In the genomic region with DNA sequence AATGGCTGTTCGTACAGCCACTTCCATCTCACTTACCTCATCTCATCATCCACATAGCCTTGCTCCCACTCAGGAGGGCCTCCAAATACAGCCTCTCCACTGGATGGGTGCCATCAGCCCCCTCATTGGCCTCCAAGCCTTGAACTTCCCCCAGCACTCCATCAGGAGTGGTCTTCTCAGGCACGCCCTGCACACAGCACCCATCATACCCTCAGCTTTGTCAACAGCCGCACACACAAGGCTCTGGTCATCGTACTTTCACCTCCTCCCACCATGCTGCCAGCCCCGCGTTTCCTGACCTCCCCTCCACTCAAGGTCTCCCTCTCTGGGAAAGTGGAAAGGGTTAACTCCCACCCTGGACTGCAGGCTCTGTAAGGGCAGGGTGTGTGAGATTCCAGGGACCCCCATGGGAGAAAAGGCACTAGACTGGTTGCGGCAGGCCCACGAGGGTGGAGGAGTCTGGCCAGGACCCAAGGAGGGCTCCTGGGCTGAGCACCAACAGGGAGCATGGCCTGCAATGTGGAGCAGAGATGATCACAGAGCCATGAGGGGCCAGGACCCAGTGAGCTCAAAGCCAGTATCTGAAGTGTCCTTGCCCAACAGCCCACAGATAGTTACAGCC, we compare ENCODE assay signal across 21 cellular contexts.
"Had no signal": no experiment of that assay in that cellular context is flagged by ENCODE, and none has a peak within 500 bp of the region (broad histone marks: within the 10 kb centered on the region; RNA-seq: fewer than 3 reads in every experiment).

No MANE protein-coding gene starts in this region.

- DNase-seq: activated CD4-positive, alpha-beta memory T cell treated with anti-CD3 and anti-CD28 coated beads, Interleukin-2, amount 10 ng/mL, durations not matched to agents 7 days and 5 days; activated CD4-positive, alpha-beta T cell treated with anti-CD3 and anti-CD28 coated beads, Interleukin-2, amount 10 ng/mL, durations not matched to agents 24 days and 14 days; activated gamma-delta T cell; activated T-cell treated with anti-CD3 and anti-CD28 coated beads for 4 hours; cerebellar nuclear complex; cortex of kidney; head of caudate nucleus; hypothalamus; left ventricle myocardium superior; stimulated activated CD4-positive, alpha-beta T cell treated with anti-CD3 and anti-CD28 coated beads, Interleukin-2, amount 100 ng/mL, for 24 hours; transverse colon had no signal

- H3K36me3 Mint-ChIP-seq: natural killer cell treated with Interleukin-12 subunit alpha and Interleukin-12 subunit beta and Interleukin-15 and Interleukin-18, amount 100 ng/mL, for 72 hours had no signal

- H3K36me3 ChIP-seq: breast epithelium, prostate gland had no signal

- H3K27me3 ChIP-seq: breast epithelium, gastroesophageal sphincter, SJSA1, transverse colon had no signal

- H3K4me3 ChIP-seq: breast epithelium, gastroesophageal sphincter, prostate gland, SJSA1, transverse colon had no signal

- H3K27ac Mint-ChIP-seq: activated CD4-positive, alpha-beta T cell treated with anti-CD3 and anti-CD28 coated beads, Interleukin-2, amount 10 ng/mL, durations not matched to agents 24 days and 14 days; activated T-helper 1 cell treated with anti-CD3 and anti-CD28 coated beads, Interleukin-12 subunit alpha, Interleukin-12 subunit beta, Interleukin-2, Interleukin-4 antibody, amounts not matched to agents 30 ng/mL and 10 ng/mL and 1 ng/mL, durations not matched to agents 14 hours and 24 hours and 36 hours; natural killer cell treated with Interleukin-12 subunit alpha and Interleukin-12 subunit beta and Interleukin-15 and Interleukin-18, amount 100 ng/mL, for 72 hours had no signal

- H3K4me1 ChIP-seq: breast epithelium, prostate gland had no signal

- ATAC-seq: activated CD4-positive, CD25-positive, alpha-beta regulatory T cell treated with anti-CD3 and anti-CD28 coated beads, Interleukin-2, amount 50 U/mL, for 24 hours; activated naive CD4-positive, alpha-beta T cell treated with anti-CD3 and anti-CD28 coated beads, Interleukin-2, amount 50 U/mL, for 72 hours; gastroesophageal sphincter; left ventricle myocardium superior; natural killer cell treated with Interleukin-12 subunit alpha and Interleukin-12 subunit beta and Interleukin-15 and Interleukin-18, amount 100 ng/mL, for 72 hours; stimulated activated effector memory CD8-positive, alpha-beta T cell treated with anti-CD3 and anti-CD28 coated beads, Interleukin-12 subunit alpha, Interleukin-12 subunit beta, amount 100 ng/mL, for 72 hours had no signal

- H3K9me3 Mint-ChIP-seq: activated CD4-positive, alpha-beta memory T cell treated with anti-CD3 and anti-CD28 coated beads, Interleukin-2, amount 10 ng/mL, durations not matched to agents 7 days and 5 days; activated CD4-positive, alpha-beta T cell treated with anti-CD3 and anti-CD28 coated beads, Interleukin-2, amount 10 ng/mL, durations not matched to agents 24 days and 14 days; activated naive CD4-positive, alpha-beta T cell treated with anti-CD3 and anti-CD28 coated beads, Interleukin-2, amount 50 U/mL, for 72 hours; activated T-helper 1 cell treated with anti-CD3 and anti-CD28 coated beads, Interleukin-12 subunit alpha, Interleukin-12 subunit beta, Interleukin-2, Interleukin-4 antibody, amounts not matched to agents 30 ng/mL and 10 ng/mL and 1 ng/mL, durations not matched to agents 14 hours and 24 hours and 36 hours; natural killer cell treated with Interleukin-12 subunit alpha and Interleukin-12 subunit beta and Interleukin-15 and Interleukin-18, amount 100 ng/mL, for 72 hours; stimulated activated effector memory CD8-positive, alpha-beta T cell treated with anti-CD3 and anti-CD28 coated beads, Interleukin-12 subunit alpha, Interleukin-12 subunit beta, amount 100 ng/mL, for 72 hours had no signal

- H3K27me3 Mint-ChIP-seq: activated CD4-positive, alpha-beta memory T cell treated with anti-CD3 and anti-CD28 coated beads, Interleukin-2, amount 10 ng/mL, durations not matched to agents 7 days and 5 days; activated CD4-positive, alpha-beta T cell treated with anti-CD3 and anti-CD28 coated beads, Interleukin-2, amount 10 ng/mL, durations not matched to agents 24 days and 14 days; natural killer cell treated with Interleukin-12 subunit alpha and Interleukin-12 subunit beta and Interleukin-15 and Interleukin-18, amount 100 ng/mL, for 72 hours had no signal

- H3K27ac ChIP-seq: breast epithelium, epithelial cell of prostate, gastroesophageal sphincter, prostate gland, SJSA1, transverse colon had no signal

- H3K9me3 ChIP-seq: breast epithelium, gastroesophageal sphincter, prostate gland, SJSA1, transverse colon had no signal

- H3K4me3 Mint-ChIP-seq: activated CD4-positive, alpha-beta memory T cell treated with anti-CD3 and anti-CD28 coated beads, Interleukin-2, amount 10 ng/mL, durations not matched to agents 7 days and 5 days; activated CD4-positive, alpha-beta T cell treated with anti-CD3 and anti-CD28 coated beads, Interleukin-2, amount 10 ng/mL, durations not matched to agents 24 days and 14 days; activated T-helper 1 cell treated with anti-CD3 and anti-CD28 coated beads, Interleukin-12 subunit alpha, Interleukin-12 subunit beta, Interleukin-2, Interleukin-4 antibody, amounts not matched to agents 30 ng/mL and 10 ng/mL and 1 ng/mL, durations not matched to agents 14 hours and 24 hours and 36 hours; natural killer cell treated with Interleukin-12 subunit alpha and Interleukin-12 subunit beta and Interleukin-15 and Interleukin-18, amount 100 ng/mL, for 72 hours; stimulated activated effector memory CD8-positive, alpha-beta T cell treated with anti-CD3 and anti-CD28 coated beads, Interleukin-12 subunit alpha, Interleukin-12 subunit beta, amount 100 ng/mL, for 72 hours had no signal
